Comparison of ENCODE assay signal across 17 cellular contexts in genomic region chr10:45003432-45004000, GRCh38. TPM values are rescaled to one million over a fixed set of nuclear protein-coding genes. Genes with fewer than 3 reads are reported as not detected.
DNase-seq lines count a peak whose midpoint lies in the region; ATAC-seq and TF ChIP-seq lines count a peak whose summit lies in the region.
"Had no signal": no experiment of that assay in that cellular context is flagged by ENCODE, and none has a peak within 500 bp of the region (broad histone marks: within the 10 kb centered on the region; RNA-seq: fewer than 3 reads in every experiment).

No MANE protein-coding gene starts in this region.

- H3K27ac Mint-ChIP-seq in activated CD8-positive, alpha-beta memory T cell treated with anti-CD3 and anti-CD28 coated beads, Interleukin-2, amount 10 ng/mL, durations not matched to agents 7 days and 5 days: peak overlapping the region; percentile 9
- H3K27ac Mint-ChIP-seq in brain: peak overlapping the region in 1 of 5 experiments; percentile 39
- no peak overlapping the region for H3K27ac Mint-ChIP-seq in nephron progenitor cell
- H3K27ac Mint-ChIP-seq in T-cell: no peak overlapping the region

- peaks cover 34% of the 10 kb centered on the region for H3K36me3 Mint-ChIP-seq in activated CD8-positive, alpha-beta memory T cell treated with anti-CD3 and anti-CD28 coated beads, Interleukin-2, amount 10 ng/mL, durations not matched to agents 7 days and 5 days
- H3K36me3 Mint-ChIP-seq in brain (peaks cover 33% of the 10 kb centered on the region), nephron progenitor cell (ENCODE audit: low read depth) (peaks cover 65% of the 10 kb centered on the region), T-cell (peaks cover 36% of the 10 kb centered on the region)

- DNase-seq in activated CD8-positive, alpha-beta memory T cell treated with anti-CD3 and anti-CD28 coated beads, Interleukin-2, amount 10 ng/mL, durations not matched to agents 7 days and 5 days: no peak
- no peak for DNase-seq in activated CD8-positive, alpha-beta memory T cell treated with anti-CD3 and anti-CD28 coated beads, Interleukin-2, amount 50 U/mL, for 48 hours
- DNase-seq in nephron progenitor cell (no peak), dedifferentiated amniotic fluid mesenchymal stem cell (ENCODE audit: extremely low spot score) (no peak), T-cell (no peak), RPMI8226 (no peak)
- DNase-seq: Calu3; CD4-positive, CD25-positive, alpha-beta regulatory T cell; DMS79; GDM1; NCI-H1417 treated with DMSO at 0.1 percent for 48 hours; NCI-H2029; NCI-H510A; Peyer's patch; SHP77 had no signal

- H3K4me3 ChIP-seq in HEK293 (ENCODE audit: low read depth, low read length): no peak overlapping the region
- H3K4me3 ChIP-seq: Peyer's patch had no signal

- H3K4me1 Mint-ChIP-seq in activated CD8-positive, alpha-beta memory T cell treated with anti-CD3 and anti-CD28 coated beads, Interleukin-2, amount 10 ng/mL, durations not matched to agents 7 days and 5 days: peaks cover 35% of the 10 kb centered on the region
- H3K4me1 Mint-ChIP-seq in brain (peaks cover 50% of the 10 kb centered on the region), nephron progenitor cell (peaks cover 27% of the 10 kb centered on the region), T-cell (peaks cover 26 to 36% (median 32%) of the 10 kb centered on the region in 3 donors)

- CTCF ChIA-PET in activated CD8-positive, alpha-beta memory T cell treated with anti-CD3 and anti-CD28 coated beads, Interleukin-2, amount 10 ng/mL, durations not matched to agents 7 days and 5 days (lab: Charles Lee): interaction anchor here (1.1 to 1.7 kb wide), 3 partner anchors 8 to 139 kb away, joined by 3 to 4 read pairs (median 3); no protein-coding TSS in a partner anchor
- CTCF ChIA-PET in HEK293 (lab: Yijun Ruan, JAX): interaction anchor here (0.6 to 1.2 kb wide), 2 partner anchors 39 to 46 kb away, joined by 5 to 6 read pairs; no protein-coding TSS in a partner anchor
- CTCF ChIA-PET in T-cell (lab: Charles Lee): interaction anchor here in 1 of 2 donors (0.6 kb wide), 1 partner anchor 640 kb away, joined by 3 read pairs; no protein-coding TSS in a partner anchor

- no peak overlapping the region for H3K4me3 Mint-ChIP-seq in activated CD8-positive, alpha-beta memory T cell treated with anti-CD3 and anti-CD28 coated beads, Interleukin-2, amount 10 ng/mL, durations not matched to agents 7 days and 5 days
- H3K4me3 Mint-ChIP-seq in brain (peak overlapping the region in 4 of 5 experiments; percentile 35 to 96 (median 75)), nephron progenitor cell (peak overlapping the region; percentile 52), T-cell (no peak overlapping the region)

- POLR2A ChIA-PET in HEK293 (lab: Yijun Ruan, JAX) (no interaction called here), T-cell (lab: Charles Lee) (no interaction called here)

- no peaks in the 10 kb centered on the region for H3K9me3 ChIP-seq in HEK293 (ENCODE audit: control insufficient read depth, insufficient read depth, low read depth, low read length)
- H3K9me3 ChIP-seq: Peyer's patch had no signal

- no peaks in the 10 kb centered on the region for H3K27me3 Mint-ChIP-seq in activated CD8-positive, alpha-beta memory T cell treated with anti-CD3 and anti-CD28 coated beads, Interleukin-2, amount 10 ng/mL, durations not matched to agents 7 days and 5 days
- H3K27me3 Mint-ChIP-seq in brain: peaks cover 20% of the 10 kb centered on the region
- H3K27me3 Mint-ChIP-seq in nephron progenitor cell (ENCODE audit: low read depth, poor library complexity): peaks cover 14% of the 10 kb centered on the region
- H3K27me3 Mint-ChIP-seq in T-cell: no peaks in the 10 kb centered on the region
- H3K27me3 Mint-ChIP-seq: CD4-positive, CD25-positive, alpha-beta regulatory T cell had no signal

- H3K9me3 Mint-ChIP-seq in activated CD8-positive, alpha-beta memory T cell treated with anti-CD3 and anti-CD28 coated beads, Interleukin-2, amount 10 ng/mL, durations not matched to agents 7 days and 5 days (ENCODE audit: low read depth): peaks cover 17% of the 10 kb centered on the region
- H3K9me3 Mint-ChIP-seq in brain: peaks cover 0 to 17% (median 6%) of the 10 kb centered on the region in 5 experiments
- peaks cover 52% of the 10 kb centered on the region for H3K9me3 Mint-ChIP-seq in nephron progenitor cell
- H3K9me3 Mint-ChIP-seq in T-cell: peaks cover 0 to 23% (median 3%) of the 10 kb centered on the region in 3 donors

- no peak overlapping the region for H3K27ac ChIP-seq in HEK293 (ENCODE audit: extremely low read depth, low read depth, low read length)
- H3K27ac ChIP-seq: Peyer's patch had no signal

- no peak for ATAC-seq in activated CD8-positive, alpha-beta memory T cell treated with anti-CD3 and anti-CD28 coated beads, Interleukin-2, amount 10 ng/mL, durations not matched to agents 7 days and 5 days
- ATAC-seq in T-cell (replicated peaks in 1 of 4): no peak

- no peaks in the 10 kb centered on the region for H3K4me1 ChIP-seq in HEK293 (ENCODE audit: control insufficient read depth, insufficient read depth, low read length)

- TF ChIP-seq CTCF in HEK293 (tag by site-specific recombination; IDR thresholded peaks at IDR 0.05) (no peak), brain (conservative IDR thresholded peaks at IDR 0.05) (no peak), nephron progenitor cell (IDR thresholded peaks at IDR 0.05) (no peak)

- H3K36me3 ChIP-seq in HEK293 (ENCODE audit: control insufficient read depth in 2 of 2, insufficient read depth in 1 of 2, low read length in 2 of 2): no peaks in the 10 kb centered on the region

TF ChIP-seq in HEK293, 187 proteins besides CTCF, POLR2A, EP300 and RAD21 (continues in another document):
- TF ChIP-seq ZNF16 (tag by site-specific recombination; IDR thresholded peaks at IDR 0.05; ENCODE audit: low read depth): no peak
- no peak; the same call in 1 of the 2 replicates for TF ChIP-seq ZNF274 (IDR thresholded peaks at IDR 0.05; ENCODE audit: low read length)
- peak; percentile 61; the same call in 1 of the 2 replicates for TF ChIP-seq ZNF274 (tag by site-specific recombination; IDR thresholded peaks at IDR 0.05; ENCODE audit: borderline replicate concordance)
- TF ChIP-seq TSHZ1 (tag by site-specific recombination; IDR thresholded peaks at IDR 0.05; ENCODE audit: borderline replicate concordance): no peak
- TF ChIP-seq ZNF558 (tag by site-specific recombination; IDR thresholded peaks at IDR 0.05): no peak
- no peak for TF ChIP-seq PRDM1 (tag by site-specific recombination; IDR thresholded peaks at IDR 0.05)
- TF ChIP-seq ZNF704 (tag by site-specific recombination; IDR thresholded peaks at IDR 0.05): no peak
- TF ChIP-seq BCL11B (tag by site-specific recombination; IDR thresholded peaks at IDR 0.05; ENCODE audit: low read depth): no peak
- TF ChIP-seq ZNF423 (tag by site-specific recombination; IDR thresholded peaks at IDR 0.05): no peak
- no peak for TF ChIP-seq ZNF292 (tag by site-specific recombination; IDR thresholded peaks at IDR 0.05; ENCODE audit: borderline replicate concordance, low read depth)
- TF ChIP-seq TRIM28 (IDR thresholded peaks at IDR 0.05; ENCODE audit: borderline replicate concordance, low read length): peak; percentile 21; the same call in 1 of the 2 replicates

RNA-seq across cellular contexts. Expression of gene ZNF22, which starts 2.8 kb away (rescaled TPM):
- total RNA-seq in activated CD8-positive, alpha-beta memory T cell treated with anti-CD3 and anti-CD28 coated beads, Interleukin-2, amount 10 ng/mL, durations not matched to agents 7 days and 5 days: 10 to 100 TPM; 29.5 to 29.6 TPM
- polyA plus RNA-seq in brain (ENCODE audit: insufficient read depth, low read depth, low replicate concordance): 20.2 TPM
- total RNA-seq in T-cell: 10 to 100 TPM; 18.4 to 27.5 (median 21.1) TPM

RNA-seq across cellular contexts. Expression of gene DEPP1, which starts 24.9 kb away (rescaled TPM):
- under 1 TPM in 1 of 2 experiments, not detected in 1; 0.37 TPM for total RNA-seq in activated CD8-positive, alpha-beta memory T cell treated with anti-CD3 and anti-CD28 coated beads, Interleukin-2, amount 10 ng/mL, durations not matched to agents 7 days and 5 days
- 33.5 TPM for polyA plus RNA-seq in brain (ENCODE audit: insufficient read depth, low read depth, low replicate concordance)
- under 1 TPM in 3 of 5 donors, not detected in 2; 0.30 to 0.66 (median 0.35) TPM for total RNA-seq in T-cell
- polyA plus RNA-seq: CD4-positive, CD25-positive, alpha-beta regulatory T cell had no signal

RNA-seq across cellular contexts. Expression of gene RASSF4, which starts 43.9 kb away (rescaled TPM):
- total RNA-seq in activated CD8-positive, alpha-beta memory T cell treated with anti-CD3 and anti-CD28 coated beads, Interleukin-2, amount 10 ng/mL, durations not matched to agents 7 days and 5 days: 1 to 10 TPM; 1.2 to 3.1 TPM
- polyA plus RNA-seq in brain (ENCODE audit: insufficient read depth, low read depth, low replicate concordance): 23.9 TPM
- 1 to 10 TPM in 4 of 5 donors, under 1 TPM in 1; 0.55 to 2.8 (median 1.7) TPM for total RNA-seq in T-cell

Comparison
In these comparisons a context has a peak if more than half of its experiments do, and no peak if none do; other contexts are left out.
1. H3K4me3 Mint-ChIP-seq: peak in brain (4 of 5) and nephron progenitor cell (single experiment); none in activated CD8-positive, alpha-beta memory T cell treated with anti-CD3 and anti-CD28 coated beads, Interleukin-2, amount 10 ng/mL, durations not matched to agents 7 days and 5 days (single experiment) and T-cell (0 of 3).